10 cellular contexts compared by ENCODE assay signal in the genomic region with DNA sequence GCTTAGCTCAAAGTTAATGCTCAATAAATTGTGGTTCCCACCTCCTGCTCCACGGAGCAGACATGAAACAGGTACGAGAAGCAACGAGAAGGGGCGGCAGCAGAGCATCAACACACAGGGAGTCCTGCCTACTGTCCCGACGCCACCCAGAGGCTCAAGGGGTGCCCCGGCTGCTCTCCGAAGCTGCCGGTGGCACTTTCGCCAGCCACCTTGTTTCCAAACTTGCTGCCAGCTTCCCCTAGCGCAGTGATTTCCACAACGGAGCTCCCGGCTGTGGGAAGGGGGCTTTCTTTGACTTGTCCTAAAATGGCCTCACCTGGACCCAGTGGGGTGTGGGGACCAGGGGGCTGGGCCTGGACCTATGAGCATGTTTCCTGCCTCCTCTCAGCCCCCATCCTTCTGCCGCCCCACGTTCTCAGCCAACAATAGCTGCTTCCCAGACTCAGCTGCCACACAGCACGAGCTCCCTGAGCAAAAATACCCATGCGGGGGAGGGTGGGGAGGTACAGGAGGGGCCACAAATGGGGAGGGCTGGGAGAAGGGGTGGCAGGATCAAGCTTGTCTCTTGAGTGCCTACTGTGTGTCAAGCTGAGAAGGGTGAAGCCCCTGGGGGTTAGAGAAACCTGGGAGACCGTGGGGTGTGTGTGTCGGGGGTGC. TPM values are rescaled to one million over a fixed set of nuclear protein-coding genes. Genes with fewer than 3 reads are reported as not detected.
DNase-seq lines count a peak whose midpoint lies in the region; ATAC-seq and TF ChIP-seq lines count a peak whose summit lies in the region.
"Had no signal": no experiment of that assay in that cellular context is flagged by ENCODE, and none has a peak within 500 bp of the region (broad histone marks: within the 10 kb centered on the region; RNA-seq: fewer than 3 reads in every experiment).

No MANE protein-coding gene starts in this region.

- H3K27ac ChIP-seq in mammary epithelial cell (ENCODE audit: insufficient read depth, low read depth, low read length) (peak overlapping the region; percentile 63), thyroid gland (peak overlapping the region; percentile 79 to 96 (median 96))

- H3K4me1 Mint-ChIP-seq in T-helper 2 cell treated with Interferon-gamma antibody and Interleukin-4, amounts not matched to agents 5 μg/mL and 100 μg/mL, for 36 hours (ENCODE audit: low read depth) = peaks cover 45% of the 10 kb centered on the region

- H3K27me3 Mint-ChIP-seq in T-helper 2 cell treated with Interferon-gamma antibody and Interleukin-4, amounts not matched to agents 5 μg/mL and 100 μg/mL, for 36 hours (ENCODE audit: low read depth) = no peaks in the 10 kb centered on the region

- DNase-seq in T-helper 2 cell treated with Interferon-gamma antibody and Interleukin-4, amounts not matched to agents 5 μg/mL and 100 μg/mL, for 36 hours (ENCODE audit: low spot score) = no peak
- DNase-seq in T-helper 2 cell (no peak), mammary epithelial cell (no peak), thyroid gland (no peak), HPDE6-E6E7 (ENCODE audit: extremely low spot score) (no peak), DMS153 treated with DMSO at 0.1 percent for 48 hours (lab: John Stamatoyannopoulos, UW; ENCODE audit: unreplicated experiment) (no peak)
- DNase-seq: central memory CD4-positive, alpha-beta T cell; RPMI8226 had no signal

- H3K4me3 ChIP-seq in mammary epithelial cell (replicated peaks in 1 of 3; ENCODE audit: insufficient read depth in 1 of 3, low read depth in 2 of 3, low read length in 3 of 3) (no peak overlapping the region), mucosa of stomach (ENCODE audit: low read length) (no peak overlapping the region), thyroid gland (replicated peaks in 1 of 3) (no peak overlapping the region)

- CTCF ChIA-PET in mammary epithelial cell (lab: Charles Lee; ENCODE audit: low non-redundant PET) = interaction anchor here (0.7 kb wide), 1 partner anchor 71 kb away, joined by 3 read pairs; no protein-coding TSS in a partner anchor

- H3K9me3 Mint-ChIP-seq in T-helper 2 cell treated with Interferon-gamma antibody and Interleukin-4, amounts not matched to agents 5 μg/mL and 100 μg/mL, for 36 hours = no peaks in the 10 kb centered on the region

- no peak for ATAC-seq in HG03469 (IDR thresholded peaks at IDR 0.05; ENCODE audit: unreplicated experiment)

- in situ Hi-C loops in mammary epithelial cell (cut with MboI; ENCODE audit: low sequenced_read_pairs in 2 of 2) = no loop called here

- H3K36me3 Mint-ChIP-seq in T-helper 2 cell treated with Interferon-gamma antibody and Interleukin-4, amounts not matched to agents 5 μg/mL and 100 μg/mL, for 36 hours (ENCODE audit: low read depth) = peaks cover 8% of the 10 kb centered on the region

- H3K27me3 ChIP-seq in mammary epithelial cell (ENCODE audit: insufficient read depth, low read length) (no peaks in the 10 kb centered on the region), mucosa of stomach (ENCODE audit: control insufficient read depth, insufficient read depth, low read length) (no peaks in the 10 kb centered on the region), thyroid gland (no peaks in the 10 kb centered on the region)

- H3K9ac ChIP-seq in mammary epithelial cell (ENCODE audit: insufficient read depth, low read length) (no peak overlapping the region), mucosa of stomach (ENCODE audit: low read length) (peak overlapping the region; percentile 9)

- H3K4me1 ChIP-seq in mammary epithelial cell (ENCODE audit: insufficient read depth, low read length) = peaks cover 52% of the 10 kb centered on the region
- H3K4me1 ChIP-seq in mucosa of stomach (ENCODE audit: control insufficient read depth, insufficient read depth, low read length) = peaks cover 67% of the 10 kb centered on the region
- peaks cover 67 to 86% of the 10 kb centered on the region in 2 donors for H3K4me1 ChIP-seq in thyroid gland

- H3K9me3 ChIP-seq in mammary epithelial cell (replicated peaks; ENCODE audit: insufficient read depth, low read length) = no peaks in the 10 kb centered on the region
- no peaks in the 10 kb centered on the region for H3K9me3 ChIP-seq in mucosa of stomach (ENCODE audit: control insufficient read depth, low read length)
- no peaks in the 10 kb centered on the region for H3K9me3 ChIP-seq in thyroid gland

- H3K4me3 Mint-ChIP-seq in T-helper 2 cell treated with Interferon-gamma antibody and Interleukin-4, amounts not matched to agents 5 μg/mL and 100 μg/mL, for 36 hours = peak overlapping the region; percentile 58

- WGBS in mammary epithelial cell (ENCODE audit: low coverage, missing lambda C conversion rate) = 46% methylated on average over 12 of the region's 19 CpGs
- 79 to 89% methylated on average over 18 to 19 of the region's 19 CpGs for WGBS in thyroid gland, 2 donors

- no peaks in the 10 kb centered on the region for H4K20me1 ChIP-seq in mammary epithelial cell (ENCODE audit: insufficient read depth, low read length)

- dilution Hi-C loops in mammary epithelial cell (cut with HindIII; ENCODE audit: low sequenced_read_pairs) = no loop called here

- peaks cover 43% of the 10 kb centered on the region for H3K79me2 ChIP-seq in mammary epithelial cell (ENCODE audit: insufficient read depth, low read length)

- TF ChIP-seq POLR2A in thyroid gland (IDR thresholded peaks at IDR 0.05) = no peak

- H3K27ac Mint-ChIP-seq in T-helper 2 cell treated with Interferon-gamma antibody and Interleukin-4, amounts not matched to agents 5 μg/mL and 100 μg/mL, for 36 hours = peak overlapping the region; percentile 80

- H3K4me2 ChIP-seq in mammary epithelial cell (ENCODE audit: insufficient read depth, low read depth, low read length) = peak overlapping the region; percentile 58

- no TSS peak for BruUV-seq in mammary epithelial cell (replicated peaks; lab: Mats Ljungman, UMichigan)

- intact Hi-C loops in mammary epithelial cell (cut with micrococcal nuclease) = no loop called here
- intact Hi-C loops in thyroid gland (cut with DNase I) = no loop called here

- H3K36me3 ChIP-seq in mammary epithelial cell (ENCODE audit: insufficient read depth, low read length) (no peaks in the 10 kb centered on the region), mucosa of stomach (ENCODE audit: control insufficient read depth, insufficient read depth, low read length) (no peaks in the 10 kb centered on the region), thyroid gland (no peaks in the 10 kb centered on the region)

- no peak for TF ChIP-seq CTCF in mammary epithelial cell (conservative IDR thresholded peaks at IDR 0.05 in 1 of 2, IDR thresholded peaks at IDR 0.05 in 1 of 2; ENCODE audit: extremely low read depth in 1 of 2, insufficient read depth in 1 of 2, low read depth in 1 of 2, low read length in 2 of 2)
- no peak for TF ChIP-seq CTCF in thyroid gland (IDR thresholded peaks at IDR 0.05)

- no peak overlapping the region for H2AFZ ChIP-seq in mammary epithelial cell (ENCODE audit: low read depth, low read length)

RNA-seq across cellular contexts. Expression of a gene that starts 35.6 kb away (rescaled TPM):
- total RNA-seq in mammary epithelial cell (100 to 1,000 TPM in 1 of 2 donors, 10 to 100 TPM in 1; 86.3 to 153 TPM), thyroid gland (100 to 1,000 TPM in 2 of 4 donors, 10 to 100 TPM in 2; 74.5 to 146 (median 97.2) TPM)
- polyA plus RNA-seq in mammary epithelial cell = 65.7 TPM
- 75.5 TPM for polyA minus RNA-seq in mammary epithelial cell
